In the genomic region with DNA sequence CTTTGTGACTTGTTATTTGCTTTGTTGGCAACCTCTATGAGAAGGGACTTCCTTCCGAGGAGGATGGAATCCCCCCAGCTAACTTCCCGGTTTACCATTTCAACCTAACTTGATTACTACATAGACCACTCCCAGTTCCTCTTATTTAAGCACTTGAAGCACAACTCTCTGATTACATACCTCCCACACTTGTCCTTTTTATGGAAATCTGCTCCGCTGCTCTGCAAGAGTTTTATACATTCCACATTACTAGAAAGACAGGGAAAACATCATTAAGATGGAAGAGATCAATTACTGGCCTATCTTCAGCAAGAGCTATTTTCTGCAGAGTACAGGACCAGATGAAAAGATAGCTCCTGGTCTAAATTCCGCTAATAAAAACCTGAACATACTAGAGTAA, we compare ENCODE assay signal across 12 cellular contexts.
DNase-seq lines count a peak whose midpoint lies in the region; ATAC-seq and TF ChIP-seq lines count a peak whose summit lies in the region.
"Had no signal": no experiment of that assay in that cellular context is flagged by ENCODE, and none has a peak within 500 bp of the region (broad histone marks: within the 10 kb centered on the region; RNA-seq: fewer than 3 reads in every experiment).

No MANE protein-coding gene starts in this region.

- CTCF ChIA-PET in A673 (lab: Charles Lee) (interaction anchor here (0.6 kb wide), 1 partner anchor 80 kb away, joined by 5 read pairs; no protein-coding TSS in a partner anchor), WTC11 (lab: Charles Lee) (interaction anchor here (0.8 to 1.6 kb wide), 3 partner anchors 11 to 111 kb away, joined by 3 to 9 read pairs (median 4); no protein-coding TSS in a partner anchor)
- CTCF ChIA-PET in activated CD4-positive, alpha-beta T cell treated with anti-CD3 and anti-CD28 coated beads, Interleukin-2, amount 10 ng/mL, durations not matched to agents 7 days and 5 days (lab: Charles Lee), result interaction anchor here (0.6 to 1.6 kb wide), 2 partner anchors 18 to 299 kb away, joined by 3 to 4 read pairs; no protein-coding TSS in a partner anchor

- peaks cover 7% of the 10 kb centered on the region; the same call in 1 of the 2 replicates for H3K4me1 Mint-ChIP-seq in WTC11
- peaks cover 9% of the 10 kb centered on the region for H3K4me1 Mint-ChIP-seq in activated CD4-positive, alpha-beta T cell treated with anti-CD3 and anti-CD28 coated beads, Interleukin-2, amount 10 ng/mL, durations not matched to agents 7 days and 5 days

- H3K4me3 ChIP-seq in A673 (ENCODE audit: low read depth, low read length, poor library complexity, severe bottlenecking), result peak overlapping the region; percentile 2
- no peak overlapping the region for H3K4me3 ChIP-seq in coronary artery
- H3K4me3 ChIP-seq: PC-9 had no signal

- DNase-seq in A673 (ENCODE audit: low spot score) (peak; percentile 90), WTC11 (ENCODE audit: low spot score) (no peak), NCI-H82 (lab: John Stamatoyannopoulos, UW) (no peak), coronary artery (ENCODE audit: low spot score) (no peak), NCI-H187 treated with DMSO at 0.1 percent for 48 hours (lab: John Stamatoyannopoulos, UW) (no peak)
- DNase-seq in activated CD4-positive, alpha-beta T cell treated with anti-CD3 and anti-CD28 coated beads, Interleukin-2, amount 10 ng/mL, durations not matched to agents 7 days and 5 days, result no peak
- DNase-seq: C1 segment of cervical spinal cord; effector CD4-positive, alpha-beta T cell; NCI-H1092; PC-9 had no signal

- H3K9me3 ChIP-seq in A673 (ENCODE audit: low read depth, low read length, poor library complexity, severe bottlenecking), result no peaks in the 10 kb centered on the region

- POLR2A ChIA-PET in A673 (lab: Charles Lee; ENCODE audit: low non-redundant PET), result interaction anchor here (0.6 kb wide), 1 partner anchor 15 kb away, joined by 5 read pairs; no protein-coding TSS in a partner anchor
- POLR2A ChIA-PET in WTC11 (lab: Charles Lee), result no interaction called here
- POLR2A ChIA-PET in activated CD4-positive, alpha-beta T cell treated with anti-CD3 and anti-CD28 coated beads, Interleukin-2, amount 10 ng/mL, durations not matched to agents 7 days and 5 days (lab: Charles Lee), result interaction anchor here (0.5 kb wide), 1 partner anchor 233 kb away, joined by 4 read pairs; no protein-coding TSS in a partner anchor

- no peaks in the 10 kb centered on the region for H3K9me3 Mint-ChIP-seq in WTC11
- no peaks in the 10 kb centered on the region for H3K9me3 Mint-ChIP-seq in activated CD4-positive, alpha-beta T cell treated with anti-CD3 and anti-CD28 coated beads, Interleukin-2, amount 10 ng/mL, durations not matched to agents 7 days and 5 days

- H3K27me3 ChIP-seq in A673 (replicated peaks; ENCODE audit: insufficient read depth, low read depth, low read length, poor library complexity), result no peaks in the 10 kb centered on the region

- H3K27me3 Mint-ChIP-seq in WTC11 (ENCODE audit: low read depth), result no peaks in the 10 kb centered on the region
- no peaks in the 10 kb centered on the region for H3K27me3 Mint-ChIP-seq in activated CD4-positive, alpha-beta T cell treated with anti-CD3 and anti-CD28 coated beads, Interleukin-2, amount 10 ng/mL, durations not matched to agents 7 days and 5 days

- peaks cover 59% of the 10 kb centered on the region for H3K4me1 ChIP-seq in A673 (ENCODE audit: insufficient read depth, low read length, poor library complexity, severe bottlenecking)

- no peaks in the 10 kb centered on the region for H3K36me3 Mint-ChIP-seq in WTC11
- peaks cover 79% of the 10 kb centered on the region for H3K36me3 Mint-ChIP-seq in activated CD4-positive, alpha-beta T cell treated with anti-CD3 and anti-CD28 coated beads, Interleukin-2, amount 10 ng/mL, durations not matched to agents 7 days and 5 days (ENCODE audit: low read depth)

- H3K36me3 ChIP-seq in A673 (ENCODE audit: insufficient read depth, low read length, poor library complexity, severe bottlenecking), result no peaks in the 10 kb centered on the region

- H3K27ac ChIP-seq in A673 (ENCODE audit: low read depth, low read length, poor library complexity, severe bottlenecking) (peak overlapping the region; percentile 82), coronary artery (no peak overlapping the region)
- H3K27ac ChIP-seq: PC-9 had no signal

- no peak overlapping the region for H3K27ac Mint-ChIP-seq in WTC11
- no peak overlapping the region for H3K27ac Mint-ChIP-seq in activated CD4-positive, alpha-beta T cell treated with anti-CD3 and anti-CD28 coated beads, Interleukin-2, amount 10 ng/mL, durations not matched to agents 7 days and 5 days

- intact Hi-C loops in A673 (cut with micrococcal nuclease; ENCODE audit: unreplicated experiment), result no loop called here

- ATAC-seq in GM18519 (IDR thresholded peaks at IDR 0.05; ENCODE audit: low FRiP score, unreplicated experiment) (peak; percentile 68), HG03460 (IDR thresholded peaks at IDR 0.05; ENCODE audit: unreplicated experiment) (peak; percentile 59), WTC11 (0 out of 2 replicates have a peak, but pooled peaks have one; percentile 30)

- no peak overlapping the region for H3K4me3 Mint-ChIP-seq in WTC11
- H3K4me3 Mint-ChIP-seq in activated CD4-positive, alpha-beta T cell treated with anti-CD3 and anti-CD28 coated beads, Interleukin-2, amount 10 ng/mL, durations not matched to agents 7 days and 5 days, result no peak overlapping the region

- no TSS peak for BruUV-seq in A673 (replicated peaks; lab: Mats Ljungman, UMichigan)

- no peak for TF ChIP-seq CTCF in A673 (conservative IDR thresholded peaks at IDR 0.05; ENCODE audit: low read depth, low read length)
- TF ChIP-seq CTCF in WTC11 (IDR thresholded peaks at IDR 0.05), result no peak
- no peak for TF ChIP-seq CTCF in coronary artery (IDR thresholded peaks at IDR 0.05)

TF ChIP-seq in WTC11, 78 proteins besides CTCF, POLR2A, EP300 and RAD21:
- TF ChIP-seq, protein P1, sequence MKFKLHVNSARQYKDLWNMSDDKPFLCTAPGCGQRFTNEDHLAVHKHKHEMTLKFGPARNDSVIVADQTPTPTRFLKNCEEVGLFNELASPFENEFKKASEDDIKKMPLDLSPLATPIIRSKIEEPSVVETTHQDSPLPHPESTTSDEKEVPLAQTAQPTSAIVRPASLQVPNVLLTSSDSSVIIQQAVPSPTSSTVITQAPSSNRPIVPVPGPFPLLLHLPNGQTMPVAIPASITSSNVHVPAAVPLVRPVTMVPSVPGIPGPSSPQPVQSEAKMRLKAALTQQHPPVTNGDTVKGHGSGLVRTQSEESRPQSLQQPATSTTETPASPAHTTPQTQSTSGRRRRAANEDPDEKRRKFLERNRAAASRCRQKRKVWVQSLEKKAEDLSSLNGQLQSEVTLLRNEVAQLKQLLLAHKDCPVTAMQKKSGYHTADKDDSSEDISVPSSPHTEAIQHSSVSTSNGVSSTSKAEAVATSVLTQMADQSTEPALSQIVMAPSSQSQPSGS (CRISPR knock-in tag; IDR thresholded peaks at IDR 0.05; ENCODE audit: borderline replicate concordance, low read depth), result no peak
TF ChIP-seq in WTC11: peak in this region for 0.
